6 cellular contexts compared by ENCODE assay signal in genomic region chr1:101645810-101646209, GRCh38.
"Had no signal": no experiment of that assay in that cellular context is flagged by ENCODE, and none has a peak within 500 bp of the region (broad histone marks: within the 10 kb centered on the region; RNA-seq: fewer than 3 reads in every experiment).

No MANE protein-coding gene starts in this region.

- H3K27ac ChIP-seq: HL-60, KMS-11 had no signal

- H3K4me2 ChIP-seq: KMS-11 had no signal

- DNase-seq: KBM-7, KG1 had no signal

- FAIRE-seq: HepG2, HTR-8/SVneo had no signal

- ATAC-seq: HepG2 had no signal

- H3K9ac ChIP-seq: KMS-11 had no signal
